In the genomic region with DNA sequence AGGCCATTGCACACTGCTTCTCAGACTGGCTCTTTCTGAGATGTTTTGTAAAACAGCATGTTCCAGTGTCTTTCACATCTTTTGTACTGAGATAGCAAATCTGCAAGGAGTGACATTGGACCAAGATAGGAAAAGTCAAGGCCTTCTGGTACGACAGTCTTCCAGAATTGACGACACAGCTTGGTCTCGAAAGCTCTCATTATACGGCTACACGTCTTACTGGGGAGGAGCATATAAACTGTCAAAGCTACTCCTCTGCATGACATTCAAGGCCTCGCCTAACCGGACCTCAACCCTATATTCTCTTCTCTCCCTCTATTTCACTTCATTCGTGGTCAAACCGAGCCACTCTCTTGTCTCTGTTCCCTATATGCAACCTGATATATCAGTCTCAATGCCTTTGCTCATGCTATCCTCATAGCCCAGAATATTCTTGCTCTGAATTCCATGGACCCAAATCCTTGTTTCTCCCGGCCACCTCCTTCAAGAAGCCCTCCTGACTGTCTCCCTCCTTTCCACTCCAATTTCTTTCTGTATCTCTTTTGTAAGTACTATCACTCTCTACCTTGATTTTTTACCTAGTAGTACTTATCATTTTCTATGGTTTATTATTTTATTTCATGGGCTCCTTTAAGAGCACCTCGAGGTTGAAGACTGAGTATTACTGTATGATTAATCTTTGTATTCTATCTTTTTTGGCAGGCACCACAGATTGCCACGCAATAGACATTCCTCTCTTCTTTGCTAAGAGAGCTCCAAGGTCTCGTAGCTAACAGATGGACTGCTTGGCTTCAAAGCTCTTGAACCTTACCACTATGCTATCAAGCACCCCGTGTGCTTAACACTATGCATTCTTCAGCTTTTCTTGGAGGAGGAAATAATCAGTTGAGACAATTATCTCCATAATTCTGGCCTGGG, we compare ENCODE assay signal across 17 cellular contexts. TPM values are rescaled to one million over a fixed set of nuclear protein-coding genes. Genes with fewer than 3 reads are reported as not detected.
DNase-seq lines count a peak whose midpoint lies in the region; ATAC-seq and TF ChIP-seq lines count a peak whose summit lies in the region.
"Had no signal": no experiment of that assay in that cellular context is flagged by ENCODE, and none has a peak within 500 bp of the region (broad histone marks: within the 10 kb centered on the region; RNA-seq: fewer than 3 reads in every experiment).

No MANE protein-coding gene starts in this region.

- peak overlapping the region; percentile 7 for H3K27ac Mint-ChIP-seq in MCF 10A (ENCODE audit: low read depth, unreplicated experiment)
- H3K27ac Mint-ChIP-seq: activated T-helper 1 cell treated with anti-CD3 and anti-CD28 coated beads, Interleukin-12 subunit alpha, Interleukin-12 subunit beta, Interleukin-2, Interleukin-4 antibody, amounts not matched to agents 30 ng/mL and 10 ng/mL and 1 ng/mL, durations not matched to agents 14 hours and 24 hours and 36 hours; neural progenitor cell had no signal

- H3K27ac ChIP-seq in breast epithelium (no peak overlapping the region), upper lobe of right lung (no peak overlapping the region)
- H3K27ac ChIP-seq: lower lobe of right lung, neural progenitor cell had no signal

- no peaks in the 10 kb centered on the region for H3K27me3 ChIP-seq in breast epithelium
- H3K27me3 ChIP-seq in upper lobe of right lung = no peaks in the 10 kb centered on the region
- H3K27me3 ChIP-seq: neural progenitor cell, spleen had no signal

- POLR2A ChIA-PET in MCF 10A (lab: Yijun Ruan, JAX) = interaction anchor here (0.6 to 1.1 kb wide), 4 partner anchors 16 to 32 kb away, joined by 3 to 7 read pairs (median 4); no protein-coding TSS in a partner anchor

- H3K4me1 ChIP-seq in breast epithelium = no peaks in the 10 kb centered on the region
- H3K4me1 ChIP-seq in upper lobe of right lung = no peaks in the 10 kb centered on the region
- H3K4me1 ChIP-seq: lower lobe of right lung, neural progenitor cell had no signal

- H3K9me3 ChIP-seq in breast epithelium (no peaks in the 10 kb centered on the region), upper lobe of right lung (no peaks in the 10 kb centered on the region)
- H3K9me3 ChIP-seq: lower lobe of right lung, spleen had no signal

- H3K4me3 ChIP-seq in breast epithelium (no peak overlapping the region), fibroblast of the aortic adventitia (ENCODE audit: low read depth, low read length) (no peak overlapping the region), upper lobe of right lung (no peak overlapping the region)
- H3K4me3 ChIP-seq: lower lobe of right lung, neural progenitor cell, spleen had no signal

- H3K27me3 Mint-ChIP-seq in MCF 10A (ENCODE audit: insufficient read depth, unreplicated experiment) = no peaks in the 10 kb centered on the region

- TF ChIP-seq CTCF in MCF 10A (IDR thresholded peaks at IDR 0.05; ENCODE audit: unreplicated experiment) (no peak), breast epithelium (IDR thresholded peaks at IDR 0.05) (no peak), fibroblast of the aortic adventitia (IDR thresholded peaks at IDR 0.05; ENCODE audit: insufficient read depth, low read length) (no peak), upper lobe of right lung (IDR thresholded peaks at IDR 0.05) (no peak)

- H3K4me3 Mint-ChIP-seq in MCF 10A (ENCODE audit: unreplicated experiment) = no peak overlapping the region
- H3K4me3 Mint-ChIP-seq: activated T-helper 1 cell treated with anti-CD3 and anti-CD28 coated beads, Interleukin-12 subunit alpha, Interleukin-12 subunit beta, Interleukin-2, Interleukin-4 antibody, amounts not matched to agents 30 ng/mL and 10 ng/mL and 1 ng/mL, durations not matched to agents 14 hours and 24 hours and 36 hours; neural progenitor cell had no signal

- intact Hi-C loops in MCF 10A (cut with micrococcal nuclease) = no loop called here
- intact Hi-C loops in breast epithelium (cut with DNase I; ENCODE audit: low total_unique reads) = no loop called here
- intact Hi-C loops in upper lobe of right lung (cut with DNase I) = no loop called here

- no peaks in the 10 kb centered on the region for H3K9me3 Mint-ChIP-seq in MCF 10A (ENCODE audit: unreplicated experiment)
- H3K9me3 Mint-ChIP-seq: activated T-helper 1 cell treated with anti-CD3 and anti-CD28 coated beads, Interleukin-12 subunit alpha, Interleukin-12 subunit beta, Interleukin-2, Interleukin-4 antibody, amounts not matched to agents 30 ng/mL and 10 ng/mL and 1 ng/mL, durations not matched to agents 14 hours and 24 hours and 36 hours had no signal

- BruUV-seq in MCF 10A (replicated peaks; lab: Mats Ljungman, UMichigan) = no TSS peak

- CTCF ChIA-PET in MCF 10A (lab: Yijun Ruan, JAX) = no interaction called here

- in situ Hi-C loops in G401 (cut with HindIII; ENCODE audit: low sequenced_read_pairs) = loop anchor here (25.0 kb wide), 1 partner anchor 118 kb away; no protein-coding TSS in a partner anchor

- no peaks in the 10 kb centered on the region for H3K36me3 Mint-ChIP-seq in MCF 10A (ENCODE audit: insufficient read depth, unreplicated experiment)
- H3K36me3 Mint-ChIP-seq: neural progenitor cell had no signal

- DNase-seq in MCF 10A (ENCODE audit: unreplicated experiment) (peak; percentile 71), breast epithelium (ENCODE audit: low spot score in 2 of 2) (no peak), amniotic epithelial cell (ENCODE audit: low read depth) (peak; percentile 98), fibroblast of the aortic adventitia (ENCODE audit: low read depth) (peak; percentile 92), upper lobe of right lung (no peak), NCI-H1092 (lab: John Stamatoyannopoulos, UW) (no peak), G401 (ENCODE audit: low spot score) (no peak)
- DNase-seq: activated CD4-positive, alpha-beta T cell treated with anti-CD3 and anti-CD28 coated beads, Interleukin-2, amount 50 U/mL, for 48 hours; lower lobe of right lung; NCI-H146; NCI-H69; Right ventricle myocardium superior; spleen; T-helper 9 cell had no signal

- no peak for TF ChIP-seq POLR2A in breast epithelium (IDR thresholded peaks at IDR 0.05)

- ATAC-seq in upper lobe of right lung = peak; percentile 20
- no peak for ATAC-seq in HG03457 (IDR thresholded peaks at IDR 0.05; ENCODE audit: unreplicated experiment)
- ATAC-seq: lower lobe of right lung had no signal

- H3K36me3 ChIP-seq in breast epithelium (no peaks in the 10 kb centered on the region), upper lobe of right lung (peaks cover 5% of the 10 kb centered on the region)
- H3K36me3 ChIP-seq: neural progenitor cell had no signal

- peaks cover 10% of the 10 kb centered on the region for H3K4me1 Mint-ChIP-seq in MCF 10A (ENCODE audit: insufficient read depth, unreplicated experiment)

RNA-seq across cellular contexts. Expression of gene RBM47, which starts 35.1 kb away (rescaled TPM):
- total RNA-seq in MCF 10A (2022) = 1.8 and 2.0 TPM in 2 replicates
- 100 to 1,000 TPM in 1 of 3 donors, 10 to 100 TPM in 2; 66.6 to 151 (median 89.5) TPM for total RNA-seq in breast epithelium
- 0.72 and 8.3 TPM in 2 replicates for total RNA-seq in fibroblast of the aortic adventitia (ENCODE audit: low replicate concordance)
- 105 TPM for total RNA-seq in upper lobe of right lung
- total RNA-seq in G401 (2014; rRNA removed; shearing (Covaris generic)) = 25.4 and 49.7 TPM in 2 replicates

Comparison
In these comparisons a context has a peak if more than half of its experiments do, and no peak if none do; other contexts are left out.
1. DNase-seq: peak in MCF 10A (single experiment), amniotic epithelial cell (single experiment) and fibroblast of the aortic adventitia (single experiment); none in breast epithelium (0 of 2), upper lobe of right lung (single experiment), NCI-H1092 (single experiment) and G401 (single experiment).